ENCODE assay signal across 9 cellular contexts in genomic region chr6:84033523-84034451, GRCh38. TPM values are rescaled to one million over a fixed set of nuclear protein-coding genes. Genes with fewer than 3 reads are reported as not detected.
DNase-seq lines count a peak whose midpoint lies in the region; ATAC-seq, FAIRE-seq and TF ChIP-seq lines count a peak whose summit lies in the region.
"Had no signal": no experiment of that assay in that cellular context is flagged by ENCODE, and none has a peak within 500 bp of the region (broad histone marks: within the 10 kb centered on the region; RNA-seq: fewer than 3 reads in every experiment).

A gene with protein sequence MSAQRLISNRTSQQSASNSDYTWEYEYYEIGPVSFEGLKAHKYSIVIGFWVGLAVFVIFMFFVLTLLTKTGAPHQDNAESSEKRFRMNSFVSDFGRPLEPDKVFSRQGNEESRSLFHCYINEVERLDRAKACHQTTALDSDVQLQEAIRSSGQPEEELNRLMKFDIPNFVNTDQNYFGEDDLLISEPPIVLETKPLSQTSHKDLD (plus strand): TSS chr6:84033772. CDS start chr6:84055319, 21,547 bp downstream.

- H3K36me3 Mint-ChIP-seq in stimulated activated naive B cell treated with anti-CD40 and anti-IgM and Interleukin-4, amounts not matched to agents 10 μg/mL and 1 μg/mL and 100 μg/mL, for 72 hours: no peaks in the 10 kb centered on the region

- peaks cover 4 to 18% of the 10 kb centered on the region in 2 donors for H3K4me1 Mint-ChIP-seq in stimulated activated naive B cell treated with anti-CD40 and anti-IgM and Interleukin-4, amounts not matched to agents 10 μg/mL and 1 μg/mL and 100 μg/mL, for 72 hours

- H3K4me3 ChIP-seq in K562 (peak within 1 kb of the TSS; percentile 93), kidney (ENCODE audit: low read length in 2 of 2) (peak within 1 kb of the TSS; percentile 54 to 61), OCI-LY7 (ENCODE audit: low read depth, low read length, poor library complexity, severe bottlenecking) (no peak within 1 kb of the TSS)

- no peaks in the 10 kb centered on the region for H3K27me3 ChIP-seq in K562 (ENCODE audit: control insufficient read depth in 2 of 2, insufficient read depth in 2 of 2, low read length in 2 of 2)

- TF ChIP-seq EP300 in K562 (IDR thresholded peaks at IDR 0.05; ENCODE audit: low read length): no peak

- BruUV-seq in K562 (replicated peaks; lab: Mats Ljungman, UMichigan) (no TSS peak), OCI-LY7 (replicated peaks; lab: Mats Ljungman, UMichigan) (no TSS peak)

- peaks cover 43 to 68% of the 10 kb centered on the region in 2 donors for H3K27me3 Mint-ChIP-seq in stimulated activated naive B cell treated with anti-CD40 and anti-IgM and Interleukin-4, amounts not matched to agents 10 μg/mL and 1 μg/mL and 100 μg/mL, for 72 hours

- peak within 1 kb of the TSS; percentile 100 for H2AFZ ChIP-seq in K562 (ENCODE audit: low read depth, low read length)
- no peak within 1 kb of the TSS for H2AFZ ChIP-seq in OCI-LY7 (ENCODE audit: low read length)

- H3K9me2 ChIP-seq in OCI-LY7 (ENCODE audit: insufficient read depth, low read length): no peaks in the 10 kb centered on the region

- FAIRE-seq in K562 (lab: Jason Lieb, UNC): no peak
- FAIRE-seq in kidney (lab: Jason Lieb, UNC): no peak
- FAIRE-seq: colon had no signal

- H3K4me1 ChIP-seq in K562 (replicated peaks in 1 of 2; ENCODE audit: control insufficient read depth in 2 of 2, insufficient read depth in 2 of 2, low read length in 2 of 2) (peaks cover 15% of the 10 kb centered on the region in 2 experiments), kidney (ENCODE audit: control insufficient read depth in 1 of 2, insufficient read depth in 1 of 2, low read depth in 1 of 2, low read length in 2 of 2) (peaks cover 0 to 3% of the 10 kb centered on the region in 2 donors), OCI-LY7 (ENCODE audit: insufficient read depth, low read length, poor library complexity, severe bottlenecking) (no peaks in the 10 kb centered on the region)

- peaks cover 9% of the 10 kb centered on the region for H3K9me3 ChIP-seq in K562 (replicated peaks; ENCODE audit: control insufficient read depth, insufficient read depth, low read depth, low read length)
- no peaks in the 10 kb centered on the region for H3K9me3 ChIP-seq in kidney (ENCODE audit: control insufficient read depth in 1 of 2, low read length in 2 of 2)
- H3K9me3 ChIP-seq in OCI-LY7 (ENCODE audit: low read length): no peaks in the 10 kb centered on the region

- H3K4me3 Mint-ChIP-seq in stimulated activated naive B cell treated with anti-CD40 and anti-IgM and Interleukin-4, amounts not matched to agents 10 μg/mL and 1 μg/mL and 100 μg/mL, for 72 hours: peak within 1 kb of the TSS; percentile 66 to 71

- TF ChIP-seq POLR2A in K562 (conservative IDR thresholded peaks at IDR 0.05): no peak

- CTCF ChIA-PET in K562 (lab: Yijun Ruan, JAX; ENCODE audit: low intra/inter-chr PET ratio) (no interaction called here), OCI-LY7 (lab: Charles Lee; ENCODE audit: unreplicated experiment) (interaction anchor here (0.6 kb wide), 1 partner anchor 11 kb away, joined by 3 read pairs; no protein-coding TSS in a partner anchor)

- in situ Hi-C loops in ACHN (cut with HindIII; ENCODE audit: low pct_ligation_motif_present, low pct_unique_long_range_greater_than_20kb, low sequenced_read_pairs) (no loop called here), K562 (cut with MboI) (no loop called here)

- TF ChIP-seq RAD21 in K562 (CRISPR knock-in tag; conservative IDR thresholded peaks at IDR 0.05 in 1 of 2, IDR thresholded peaks at IDR 0.05 in 1 of 2): peak in 1 of 2 experiments; percentile 11; a peak in 2 of 4 replicates

- H3K4me2 ChIP-seq in K562 (ENCODE audit: insufficient read depth, low read length): peak within 1 kb of the TSS; percentile 84
- no peak within 1 kb of the TSS for H3K4me2 ChIP-seq in OCI-LY7 (ENCODE audit: low read length)

- H3K27ac Mint-ChIP-seq in stimulated activated naive B cell treated with anti-CD40 and anti-IgM and Interleukin-4, amounts not matched to agents 10 μg/mL and 1 μg/mL and 100 μg/mL, for 72 hours: no peak within 1 kb of the TSS

- TF ChIP-seq CTCF in K562 (IDR thresholded peaks at IDR 0.05 in 2 of 3, conservative IDR thresholded peaks at IDR 0.05 in 1 of 3; ENCODE audit: insufficient read depth in 2 of 3, low read depth in 1 of 3, low read length in 3 of 3) (no peak), kidney (IDR thresholded peaks at IDR 0.05; ENCODE audit: borderline replicate concordance, extremely low read depth, insufficient read depth) (no peak), OCI-LY7 (conservative IDR thresholded peaks at IDR 0.05; ENCODE audit: low read length) (no peak)

- peak within 1 kb of the TSS; percentile 68 for H3K27ac ChIP-seq in K562 (ENCODE audit: extremely low read depth, low read depth, low read length)
- no peak within 1 kb of the TSS for H3K27ac ChIP-seq in kidney (ENCODE audit: low read depth in 2 of 2, low read length in 2 of 2)
- H3K27ac ChIP-seq in OCI-LY7 (ENCODE audit: low read depth, low read length, poor library complexity, severe bottlenecking): no peak within 1 kb of the TSS

- peak within 1 kb of the TSS; percentile 76 to 97 for H3K9ac ChIP-seq in K562 (ENCODE audit: insufficient read depth in 1 of 2, low read depth in 2 of 2, low read length in 2 of 2)
- no peak within 1 kb of the TSS for H3K9ac ChIP-seq in kidney (ENCODE audit: low read length in 2 of 2)

- no peaks in the 10 kb centered on the region for H4K20me1 ChIP-seq in K562 (replicated peaks; ENCODE audit: control insufficient read depth, insufficient read depth, low read length)
- H4K20me1 ChIP-seq in OCI-LY7 (ENCODE audit: insufficient read depth, low read length): no peaks in the 10 kb centered on the region

- peaks cover 0 to 16% of the 10 kb centered on the region in 2 donors for H3K9me3 Mint-ChIP-seq in stimulated activated naive B cell treated with anti-CD40 and anti-IgM and Interleukin-4, amounts not matched to agents 10 μg/mL and 1 μg/mL and 100 μg/mL, for 72 hours

- POLR2A ChIA-PET in K562 (lab: Yijun Ruan, JAX): interaction anchor here (0.6 to 1.0 kb wide), 5 partner anchors 9 to 148 kb away, joined by 3 to 7 read pairs (median 3); no protein-coding TSS in a partner anchor
- POLR2A ChIA-PET in OCI-LY7 (lab: Charles Lee): no interaction called here

- ATAC-seq in GM18907 (IDR thresholded peaks at IDR 0.05; ENCODE audit: unreplicated experiment) (peak; percentile 70), K562 (peak; percentile 95), HG03097 (IDR thresholded peaks at IDR 0.05; ENCODE audit: low FRiP score, unreplicated experiment) (no peak)
- ATAC-seq in stimulated activated naive B cell treated with anti-CD40 and anti-IgM and Interleukin-4, amounts not matched to agents 10 μg/mL and 1 μg/mL and 100 μg/mL, for 72 hours (replicated peaks): peak; percentile 61 to 64

- peaks cover 4% of the 10 kb centered on the region for H3K9me1 ChIP-seq in K562 (ENCODE audit: control insufficient read depth, insufficient read depth, low read length)

- DNase-seq in ACHN: peak; percentile 7
- DNase-seq in NCI-H1092 (lab: John Stamatoyannopoulos, UW): peak; percentile 33
- peak; percentile 68 to 73 (median 72) for DNase-seq in K562 (ENCODE audit: extremely low read depth in 1 of 4, low spot score in 3 of 4)
- DNase-seq in kidney: peak; percentile 79
- no peak for DNase-seq in stimulated activated naive B cell treated with anti-CD40 and anti-IgM and Interleukin-4, amounts not matched to agents 10 μg/mL and 1 μg/mL and 100 μg/mL, for 72 hours
- no peak for DNase-seq in OCI-LY7 (ENCODE audit: low spot score)

- H3K36me3 ChIP-seq in K562 (ENCODE audit: control insufficient read depth, insufficient read depth, low read length) (no peaks in the 10 kb centered on the region; the same call in 2 of the 3 replicates), kidney (ENCODE audit: control insufficient read depth in 1 of 2, insufficient read depth in 2 of 2, low read length in 2 of 2) (no peaks in the 10 kb centered on the region), OCI-LY7 (ENCODE audit: insufficient read depth, low read length) (no peaks in the 10 kb centered on the region)

- no peaks in the 10 kb centered on the region; the same call in 2 of the 3 replicates for H3K79me2 ChIP-seq in K562 (ENCODE audit: control insufficient read depth, insufficient read depth, low read length)
- no peaks in the 10 kb centered on the region for H3K79me2 ChIP-seq in OCI-LY7 (ENCODE audit: insufficient read depth, low read depth, low read length)

- under 1% methylated on average over 64 of the region's 78 CpGs for WGBS in K562 (ENCODE audit: insufficient coverage, low coverage, missing lambda C conversion rate)

- intact Hi-C loops in K562 (cut with micrococcal nuclease) (loop anchor here (5.0 kb wide), 2 partner anchors 61 to 146 kb away; no protein-coding TSS in a partner anchor), kidney (cut with DNase I) (no loop called here), OCI-LY7 (cut with micrococcal nuclease; ENCODE audit: unreplicated experiment) (no loop called here)

TF ChIP-seq in K562, 482 proteins besides CTCF, POLR2A, EP300 and RAD21 (continues in another document):
- TF ChIP-seq SNRNP70 (optimal IDR thresholded peaks at IDR 0.05; ENCODE audit: low read depth, low read length): no peak
- TF ChIP-seq ZNF584 (CRISPR knock-in tag; IDR thresholded peaks at IDR 0.05; ENCODE audit: low read depth): no peak
- TF ChIP-seq NRF1 (conservative IDR thresholded peaks at IDR 0.05 in 1 of 2, IDR thresholded peaks at IDR 0.05 in 1 of 2): peak in 1 of 2 experiments; percentile 74; a peak in 2 of 4 replicates
- TF ChIP-seq HMG20A (CRISPR knock-in tag; conservative IDR thresholded peaks at IDR 0.05): no peak

RNA-seq across cellular contexts. Expression of the gene that starts here (rescaled TPM):
- total RNA-seq in K562 (2011; cell fraction: chromatin; rRNA removed; ENCODE audit: low replicate concordance): 18.1 and 18.7 TPM in 2 replicates
- 15.3 and 20.5 TPM in 2 replicates for total RNA-seq in K562 (2011; cell fraction: nucleolus; rRNA removed)
- 27.9 and 37.3 TPM in 2 replicates for total RNA-seq in K562 (2011; cell fraction: nucleoplasm; rRNA removed)
- 7.8 and 8.6 TPM in 2 replicates for total RNA-seq in K562 (2014; rRNA removed)
- 12.0 and 15.3 TPM in 2 replicates for total RNA-seq in K562 (2014; rRNA removed; fragmentation: Illumina TruSeq; extraction: Trizol)
- 11.8 and 12.6 TPM in 2 replicates for total RNA-seq in K562 (2015; rRNA removed; fragmentation: Illumina TruSeq; extraction: Trizol)
- total RNA-seq in K562 (2021): 7.4 and 8.7 TPM in 2 replicates
- polyA plus RNA-seq in K562 (2011; rRNA removed): 30.7 and 38.9 TPM in 2 replicates
- 16.6 and 27.0 TPM in 2 replicates for polyA plus RNA-seq in K562 (2011; cell fraction: cytosol; rRNA removed)
- 8.4 and 14.0 TPM in 2 replicates for polyA plus RNA-seq in K562 (2011; cell fraction: nucleus; rRNA removed)
- polyA plus RNA-seq in K562 (2012): 7.1 and 10.8 TPM in 2 replicates
- polyA plus RNA-seq in K562 (2014; fragmentation: Illumina TruSeq; extraction: Trizol): 10.9 and 12.1 TPM in 2 replicates
- polyA plus RNA-seq in K562 (2014; fragmentation: Nextera tagmentation; extraction: Ambion mirVana): 1 to 10 TPM; 5.9 to 6.8 TPM
- 8.0 and 9.3 TPM in 2 replicates for polyA plus RNA-seq in K562 (2014; rRNA removed)
- polyA minus RNA-seq in K562 (2011; rRNA and poly(A)+ RNA removed): 26.8 and 27.7 TPM in 2 replicates
- polyA minus RNA-seq in K562 (2011; cell fraction: cytosol; rRNA and poly(A)+ RNA removed): 5.2 and 13.0 TPM in 2 replicates
- polyA minus RNA-seq in K562 (2011; cell fraction: nucleus; rRNA and poly(A)+ RNA removed): 4.0 and 5.1 TPM in 2 replicates
- total RNA-seq in kidney: 5.0 TPM
- 4.2 TPM for polyA plus RNA-seq in kidney (ENCODE audit: insufficient read depth, low read depth, low replicate concordance)
- not detected in 2 replicates for total RNA-seq in OCI-LY7 (2014; rRNA removed; shearing (Covaris generic))
- total RNA-seq in OCI-LY7 (2022): not detected in 2 replicates

Comparison
In these comparisons a context has a peak if more than half of its experiments do, and no peak if none do; other contexts are left out.
1. DNase-seq: peak in ACHN (single experiment), NCI-H1092 (single experiment), K562 (4 of 4) and kidney (single experiment); none in stimulated activated naive B cell treated with anti-CD40 and anti-IgM and Interleukin-4, amounts not matched to agents 10 μg/mL and 1 μg/mL and 100 μg/mL, for 72 hours (single experiment) and OCI-LY7 (single experiment).
2. H3K9ac ChIP-seq: peak in K562 (2 of 2); none in kidney (0 of 2).